1 cellular context compared by ENCODE assay signal in the genomic region with DNA sequence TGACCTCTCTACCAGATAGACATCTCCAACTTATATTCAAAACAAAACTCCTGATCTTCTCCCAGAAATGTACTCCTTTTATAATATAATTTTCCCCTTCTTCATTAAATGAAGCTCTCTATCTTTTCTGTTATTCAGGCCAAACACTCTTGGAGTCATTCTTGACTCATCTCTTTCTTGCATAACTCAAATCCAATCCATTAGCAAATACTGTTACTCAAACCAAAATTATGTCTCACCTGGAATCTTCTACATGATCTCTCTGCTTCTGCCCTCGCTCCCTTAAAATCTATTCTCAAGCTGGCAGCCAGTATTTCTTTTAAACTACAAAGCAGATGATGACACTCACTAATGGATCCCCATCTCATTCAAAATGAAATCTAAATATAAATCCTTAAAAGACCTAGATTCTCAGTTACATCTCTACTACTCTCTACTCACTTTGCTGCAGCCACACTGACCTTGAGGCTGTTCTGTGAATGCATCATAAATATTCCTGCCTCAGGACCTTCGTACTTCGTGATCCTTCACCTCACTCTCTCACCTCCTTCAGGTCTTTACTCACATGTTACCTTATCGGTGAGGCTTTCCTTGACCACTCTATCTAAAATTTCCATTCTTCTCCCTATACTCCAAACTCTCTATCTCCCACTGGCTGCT.
A peak's percentile ranks its signal among the peaks of the same experiment; 100 is the strongest.
TF ChIP-seq lines count a peak whose summit lies in the region.

No MANE protein-coding gene starts in this region.

TF ChIP-seq in IMR-90, 13 proteins besides CTCF, POLR2A, EP300 and RAD21:
- TF ChIP-seq CHD1 (IDR thresholded peaks at IDR 0.05; ENCODE audit: low read depth, low read length) (no peak), RFX5 (IDR thresholded peaks at IDR 0.05; ENCODE audit: low read depth, low read length) (no peak), CEBPB (IDR thresholded peaks at IDR 0.05; ENCODE audit: low read depth, low read length) (peak; percentile 63)
